ENCODE assay signal across 11 cellular contexts in the genomic region with DNA sequence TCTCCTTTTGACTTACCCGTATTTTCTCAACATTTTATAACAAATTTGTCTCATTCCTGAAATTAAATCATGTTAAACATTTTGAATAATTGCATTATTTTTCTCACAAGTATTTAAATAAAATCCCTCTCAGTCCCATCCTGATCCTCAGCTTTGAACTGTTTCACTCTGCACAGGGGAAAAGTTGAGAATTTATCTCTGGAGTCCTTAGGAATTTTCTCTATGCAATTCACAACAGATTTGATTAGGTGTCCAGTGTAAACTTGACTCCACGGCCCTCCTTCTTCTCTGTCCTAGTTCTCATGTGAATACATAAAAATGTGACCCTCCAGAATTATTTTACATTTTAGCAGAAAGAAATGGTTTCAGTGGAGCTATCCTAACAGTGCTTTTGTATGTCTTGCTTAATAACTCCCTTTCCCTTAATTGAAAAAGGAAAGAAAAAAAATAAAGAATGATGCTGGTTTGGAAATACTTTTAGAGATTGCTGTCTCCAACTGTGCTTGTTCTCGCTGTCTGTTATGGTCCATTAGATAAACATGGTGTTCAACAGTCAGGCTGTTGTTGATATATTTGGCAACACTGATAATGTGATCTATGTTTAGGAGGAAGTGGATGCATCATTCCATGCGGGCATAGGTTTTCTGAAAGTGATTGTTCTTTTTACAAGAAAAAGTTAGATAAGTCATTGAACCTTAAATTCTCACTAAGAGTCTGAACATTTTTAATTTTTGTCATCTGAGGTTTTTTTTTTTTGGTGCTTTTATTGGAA.
DNase-seq lines count a peak whose midpoint lies in the region; ATAC-seq, FAIRE-seq and TF ChIP-seq lines count a peak whose summit lies in the region.
"Had no signal": no experiment of that assay in that cellular context is flagged by ENCODE, and none has a peak within 500 bp of the region (broad histone marks: within the 10 kb centered on the region; RNA-seq: fewer than 3 reads in every experiment).

No MANE protein-coding gene starts in this region.

- no peak for TF ChIP-seq POLR2A in gastroesophageal sphincter (IDR thresholded peaks at IDR 0.05)

- H3F3A ChIP-seq in PC-9 (ENCODE audit: insufficient read depth, low read depth): peaks cover 16% of the 10 kb centered on the region

- no TSS peak for BruUV-seq in PC-9 (replicated peaks; lab: Mats Ljungman, UMichigan)

- peak overlapping the region in 3 of 4 donors; percentile 20 to 49 (median 39) for H3K27ac ChIP-seq in gastroesophageal sphincter
- H3K27ac ChIP-seq in pancreas: no peak overlapping the region
- no peak overlapping the region for H3K27ac ChIP-seq in PC-9

- H3K36me3 ChIP-seq in gastroesophageal sphincter: no peaks in the 10 kb centered on the region
- no peaks in the 10 kb centered on the region for H3K36me3 ChIP-seq in pancreas
- no peaks in the 10 kb centered on the region for H3K36me3 ChIP-seq in PC-9 (ENCODE audit: low read depth)

- H4K20me1 ChIP-seq in PC-9 (ENCODE audit: insufficient read depth): no peaks in the 10 kb centered on the region

- H3K4me3 ChIP-seq in gastroesophageal sphincter (no peak overlapping the region), pancreas (no peak overlapping the region), PC-9 (no peak overlapping the region)

- intact Hi-C loops in pancreas (cut with DNase I): no loop called here
- intact Hi-C loops in PC-9 (cut with micrococcal nuclease; ENCODE audit: unreplicated experiment): no loop called here

- H3K9me2 ChIP-seq in PC-9 (ENCODE audit: insufficient read depth): no peaks in the 10 kb centered on the region

- no peak for TF ChIP-seq EP300 in gastroesophageal sphincter (IDR thresholded peaks at IDR 0.05)

- FAIRE-seq in pancreas (lab: Jason Lieb, UNC): peak; percentile 37

- H3K4me1 ChIP-seq in gastroesophageal sphincter (peaks cover 3 to 36% (median 6%) of the 10 kb centered on the region in 3 donors), pancreas (peaks cover 7 to 14% (median 11%) of the 10 kb centered on the region in 3 donors), PC-9 (replicated peaks; ENCODE audit: insufficient read depth) (peaks cover 23% of the 10 kb centered on the region)

- H2AFZ ChIP-seq in PC-9: no peak overlapping the region

- DNase-seq in EL (peak; percentile 84), SK-MEL-5 (ENCODE audit: low read depth, low spot score) (peak; percentile 92), pancreas (no peak), T-helper 9 cell (no peak), PC-9 (no peak), GM20000 (ENCODE audit: low spot score) (no peak)
- no peak for DNase-seq in stimulated activated CD4-positive, alpha-beta T cell treated with anti-CD3 and anti-CD28 coated beads, Interleukin-4, amount 100 ng/mL, for 1 hour
- DNase-seq: activated T-cell treated with anti-CD3 and anti-CD28 coated beads, Interleukin-2, amount 50 U/mL, for 1 hour; endodermal cell had no signal

- CTCF ChIA-PET in PC-9 (lab: Charles Lee): no interaction called here

- TF ChIP-seq CTCF in gastroesophageal sphincter (IDR thresholded peaks at IDR 0.05) (no peak), pancreas (IDR thresholded peaks at IDR 0.05) (no peak), PC-9 (conservative IDR thresholded peaks at IDR 0.05) (no peak), GM20000 (IDR thresholded peaks at IDR 0.05; ENCODE audit: extremely low read depth, missing control alignments) (no peak)

- H3K27me3 ChIP-seq in gastroesophageal sphincter: no peaks in the 10 kb centered on the region
- H3K27me3 ChIP-seq in pancreas: no peaks in the 10 kb centered on the region
- H3K27me3 ChIP-seq in PC-9 (ENCODE audit: insufficient read depth, low read depth): no peaks in the 10 kb centered on the region

- 27 to 44% methylated on average over 4 of the region's 4 CpGs for WGBS in gastroesophageal sphincter (ENCODE audit: low coverage in 1 of 2), 2 donors
- WGBS in pancreas, 2 donors: 39 to 41% methylated on average over 4 of the region's 4 CpGs

- H3K4me2 ChIP-seq in PC-9: no peak overlapping the region

- in situ Hi-C loops in SK-MEL-5 (cut with HindIII; ENCODE audit: low pct_unique_long_range_greater_than_20kb, low sequenced_read_pairs): no loop called here

- ATAC-seq in gastroesophageal sphincter: peak; percentile 39
- peak in 3 of 4 donors; percentile 63 to 80 (median 70) for ATAC-seq in pancreas
- ATAC-seq: natural killer cell treated with Interleukin-12 subunit alpha and Interleukin-12 subunit beta and Interleukin-15 and Interleukin-18, amount 100 ng/mL, for 72 hours had no signal

- POLR2A ChIA-PET in PC-9 (lab: Charles Lee; ENCODE audit: unreplicated experiment): no interaction called here

- no peaks in the 10 kb centered on the region for H3K9me3 ChIP-seq in gastroesophageal sphincter
- H3K9me3 ChIP-seq in pancreas: no peaks in the 10 kb centered on the region
- peaks cover 5% of the 10 kb centered on the region; the same call in 1 of the 2 replicates for H3K9me3 ChIP-seq in PC-9 (ENCODE audit: insufficient read depth, low read depth)

- no peaks in the 10 kb centered on the region for H3K79me2 ChIP-seq in PC-9 (ENCODE audit: low read depth)

Comparison
In these comparisons a context has a peak if more than half of its experiments do, and no peak if none do; other contexts are left out.
1. DNase-seq: peak in EL (single experiment) and SK-MEL-5 (single experiment); none in pancreas (0 of 6), T-helper 9 cell (single experiment), PC-9 (0 of 2), stimulated activated CD4-positive, alpha-beta T cell treated with anti-CD3 and anti-CD28 coated beads, Interleukin-4, amount 100 ng/mL, for 1 hour (single experiment) and GM20000 (single experiment).
2. H3K27ac ChIP-seq: peak in gastroesophageal sphincter (3 of 4); none in pancreas (0 of 4) and PC-9 (single experiment).